ENCODE assay signal across 28 cellular contexts in the genomic region with DNA sequence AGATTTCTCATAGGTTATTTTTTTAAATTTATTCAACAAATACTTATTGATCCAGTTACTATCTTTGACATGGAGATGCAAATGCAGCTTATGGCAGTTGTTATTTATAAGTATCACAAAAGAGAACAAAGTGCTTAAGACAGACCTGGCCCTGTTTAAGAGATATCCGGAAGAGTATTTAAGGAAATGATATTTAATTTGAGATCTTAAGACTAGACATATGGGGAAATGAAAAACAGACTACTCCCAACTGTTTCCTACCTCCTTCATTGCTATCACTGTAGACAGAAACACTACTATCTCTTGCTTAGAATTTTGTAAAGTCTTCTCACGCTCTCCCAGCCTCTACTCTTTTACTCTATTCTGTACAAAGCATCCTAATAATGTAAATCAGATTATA.
DNase-seq lines count a peak whose midpoint lies in the region; ATAC-seq and TF ChIP-seq lines count a peak whose summit lies in the region.
"Had no signal": no experiment of that assay in that cellular context is flagged by ENCODE, and none has a peak within 500 bp of the region (broad histone marks: within the 10 kb centered on the region; RNA-seq: fewer than 3 reads in every experiment).

No MANE protein-coding gene starts in this region.

- no peak overlapping the region for H2AFZ ChIP-seq in OCI-LY3 (ENCODE audit: low read depth, low read length)
- H2AFZ ChIP-seq: GM23248 had no signal

- H3K27me3 Mint-ChIP-seq in effector memory CD8-positive, alpha-beta T cell, result no peaks in the 10 kb centered on the region
- H3K27me3 Mint-ChIP-seq: activated CD4-positive, alpha-beta T cell treated with anti-CD3 and anti-CD28 coated beads, Interleukin-2, amount 10 ng/mL, durations not matched to agents 7 days and 5 days; activated naive CD8-positive, alpha-beta T cell treated with anti-CD3 and anti-CD28 coated beads, Interleukin-2, amount 10 ng/mL, durations not matched to agents 7 days and 5 days had no signal

- H3K4me3 Mint-ChIP-seq in effector memory CD8-positive, alpha-beta T cell, result no peak overlapping the region
- H3K4me3 Mint-ChIP-seq: activated CD4-positive, alpha-beta T cell treated with anti-CD3 and anti-CD28 coated beads, Interleukin-2, amount 10 ng/mL, durations not matched to agents 7 days and 5 days; activated naive CD8-positive, alpha-beta T cell treated with anti-CD3 and anti-CD28 coated beads, Interleukin-2, amount 10 ng/mL, durations not matched to agents 7 days and 5 days; HFFc6; nephron; T-helper 1 cell treated with Interleukin-12 subunit alpha and Interleukin-12 subunit beta and Interleukin-4 antibody, amounts not matched to agents 30 μg/mL and 1 μg/mL, for 36 hours had no signal

- 0 out of 22 replicates have a peak overlapping the region, but pooled peaks of 1 of the 11 experiments have one; percentile 12 for H3K9ac ChIP-seq in BLaER1 treated with 17β-estradiol and CSF1 and Interleukin-3, amounts not matched to agents 10 nM and 100 nM
- H3K9ac ChIP-seq in OCI-LY3 (ENCODE audit: low read length), result no peak overlapping the region
- H3K9ac ChIP-seq: GM23248 had no signal

- H3K27me3 ChIP-seq in BLaER1 treated with 17β-estradiol and CSF1 and Interleukin-3, amounts not matched to agents 10 nM and 100 nM, result no peaks in the 10 kb centered on the region
- no peaks in the 10 kb centered on the region for H3K27me3 ChIP-seq in OCI-LY3 (ENCODE audit: low read depth, low read length)
- H3K27me3 ChIP-seq: heart right ventricle, stomach, tibial artery had no signal

- peaks cover 9 to 20% of the 10 kb centered on the region in 2 donors for H3K4me1 Mint-ChIP-seq in effector memory CD8-positive, alpha-beta T cell (ENCODE audit: low read depth in 2 of 2)

- DNase-seq in GM12864 (ENCODE audit: low read depth) (peak; percentile 15), DMS79 (lab: John Stamatoyannopoulos, UW) (no peak), coronary artery (ENCODE audit: low spot score) (no peak)
- no peak for DNase-seq in effector memory CD8-positive, alpha-beta T cell
- no peak for DNase-seq in stimulated activated CD8-positive, alpha-beta memory T cell treated with anti-CD3 and anti-CD28 coated beads, Interleukin-4, amount 100 ng/mL, for 48 hours
- DNase-seq: ACHN; activated CD4-positive, alpha-beta T cell treated with anti-CD3 and anti-CD28 coated beads, Interleukin-2, amount 10 ng/mL, durations not matched to agents 7 days and 5 days; activated naive CD8-positive, alpha-beta T cell treated with anti-CD3 and anti-CD28 coated beads, Interleukin-2, amount 10 ng/mL, durations not matched to agents 7 days and 5 days; C1 segment of cervical spinal cord; erythroblast; GM23248; heart right ventricle; HFFc6; MM.1S; NCI-H146; NCI-H510A; RPMI8226; stomach; tibial artery had no signal

- peak overlapping the region; percentile 1 to 4 for H3K27ac Mint-ChIP-seq in effector memory CD8-positive, alpha-beta T cell
- H3K27ac Mint-ChIP-seq: activated naive CD8-positive, alpha-beta T cell treated with anti-CD3 and anti-CD28 coated beads, Interleukin-2, amount 10 ng/mL, durations not matched to agents 7 days and 5 days; HFFc6; nephron; T-helper 1 cell treated with Interleukin-12 subunit alpha and Interleukin-12 subunit beta and Interleukin-4 antibody, amounts not matched to agents 30 μg/mL and 1 μg/mL, for 36 hours had no signal

- peaks cover 11 to 24% (median 17%) of the 10 kb centered on the region in 10 experiments for H3K4me1 ChIP-seq in BLaER1 treated with 17β-estradiol and CSF1 and Interleukin-3, amounts not matched to agents 10 nM and 100 nM
- H3K4me1 ChIP-seq in OCI-LY3 (ENCODE audit: low read length), result peaks cover 32% of the 10 kb centered on the region

- peak overlapping the region; percentile 38 to 75 (median 52) for H3K4me2 ChIP-seq in BLaER1 treated with 17β-estradiol and CSF1 and Interleukin-3, amounts not matched to agents 10 nM and 100 nM
- H3K4me2 ChIP-seq in OCI-LY3 (ENCODE audit: low read length), result peak overlapping the region; percentile 42

- no peaks in the 10 kb centered on the region for H3K9me3 Mint-ChIP-seq in effector memory CD8-positive, alpha-beta T cell
- H3K9me3 Mint-ChIP-seq: activated CD4-positive, alpha-beta T cell treated with anti-CD3 and anti-CD28 coated beads, Interleukin-2, amount 10 ng/mL, durations not matched to agents 7 days and 5 days; activated naive CD8-positive, alpha-beta T cell treated with anti-CD3 and anti-CD28 coated beads, Interleukin-2, amount 10 ng/mL, durations not matched to agents 7 days and 5 days; HFFc6; T-helper 1 cell treated with Interleukin-12 subunit alpha and Interleukin-12 subunit beta and Interleukin-4 antibody, amounts not matched to agents 30 μg/mL and 1 μg/mL, for 36 hours had no signal

- ATAC-seq in effector memory CD8-positive, alpha-beta T cell (replicated peaks), result no peak
- ATAC-seq in HG03439 (IDR thresholded peaks at IDR 0.05; ENCODE audit: unreplicated experiment), result no peak
- ATAC-seq: heart right ventricle, left lobe of liver, sciatic nerve had no signal

- no peak for TF ChIP-seq CTCF in GM12864 (IDR thresholded peaks at IDR 0.05; ENCODE audit: low read depth, low read length, missing control alignments)
- no peak for TF ChIP-seq CTCF in OCI-LY3 (IDR thresholded peaks at IDR 0.05; ENCODE audit: low read depth, low read length)
- no peak for TF ChIP-seq CTCF in coronary artery (IDR thresholded peaks at IDR 0.05)

- peaks cover 30% of the 10 kb centered on the region for H3K36me3 Mint-ChIP-seq in effector memory CD8-positive, alpha-beta T cell (ENCODE audit: insufficient read depth)

- H3K4me3 ChIP-seq in BLaER1 treated with 17β-estradiol and CSF1 and Interleukin-3, amounts not matched to agents 10 nM and 100 nM, result no peak overlapping the region
- H3K4me3 ChIP-seq in GM12864 (ENCODE audit: low read depth, low read length), result no peak overlapping the region
- H3K4me3 ChIP-seq in OCI-LY3 (ENCODE audit: low read length), result no peak overlapping the region
- H3K4me3 ChIP-seq in coronary artery, result no peak overlapping the region
- H3K4me3 ChIP-seq: GM23248, heart right ventricle, K562, stomach, tibial artery had no signal

- H3K79me2 ChIP-seq in OCI-LY3 (ENCODE audit: low read length), result peaks cover 21% of the 10 kb centered on the region

- H3K27ac ChIP-seq in BLaER1 treated with 17β-estradiol and CSF1 and Interleukin-3, amounts not matched to agents 10 nM and 100 nM, result peak overlapping the region in 10 of 11 experiments; percentile 0 to 50 (median 31); a peak in 9 of 22 replicates
- H3K27ac ChIP-seq in OCI-LY3 (ENCODE audit: low read length), result no peak overlapping the region
- no peak overlapping the region for H3K27ac ChIP-seq in coronary artery
- H3K27ac ChIP-seq: GM23248, heart right ventricle, stomach, tibial artery, VCaP had no signal

- H3K36me3 ChIP-seq in BLaER1 treated with 17β-estradiol and CSF1 and Interleukin-3, amounts not matched to agents 10 nM and 100 nM, result peaks cover 42 to 86% (median 58%) of the 10 kb centered on the region in 11 experiments
- H3K36me3 ChIP-seq in OCI-LY3 (replicated peaks; ENCODE audit: low read depth, low read length), result peaks cover 5% of the 10 kb centered on the region

- H3K9me3 ChIP-seq in BLaER1 treated with 17β-estradiol and CSF1 and Interleukin-3, amounts not matched to agents 10 nM and 100 nM (replicated peaks in 1 of 11), result peaks cover 0 to 8% (median 6%) of the 10 kb centered on the region in 11 experiments; a peak in 14 of 22 replicates
- H3K9me3 ChIP-seq in OCI-LY3 (ENCODE audit: insufficient read depth, low read length), result no peaks in the 10 kb centered on the region
- H3K9me3 ChIP-seq: heart right ventricle, stomach, tibial artery had no signal

- peaks cover 0 to 29% (median 9%) of the 10 kb centered on the region in 11 experiments; a peak in 5 of 22 replicates for H4K20me1 ChIP-seq in BLaER1 treated with 17β-estradiol and CSF1 and Interleukin-3, amounts not matched to agents 10 nM and 100 nM
- peaks cover 46% of the 10 kb centered on the region for H4K20me1 ChIP-seq in OCI-LY3 (ENCODE audit: insufficient read depth, low read length)

Comparison
In these comparisons a context has a peak if more than half of its experiments do, and no peak if none do; other contexts are left out.
1. H3K27ac ChIP-seq: peak in BLaER1 treated with 17β-estradiol and CSF1 and Interleukin-3, amounts not matched to agents 10 nM and 100 nM (10 of 11); none in OCI-LY3 (single experiment) and coronary artery (0 of 2).